In genomic region chr1:16122361-16122881, GRCh38 we compare ENCODE assay signal across 11 cellular contexts. TPM values are rescaled to one million over a fixed set of nuclear protein-coding genes. Genes with fewer than 3 reads are reported as not detected.
DNase-seq lines count a peak whose midpoint lies in the region; ATAC-seq and TF ChIP-seq lines count a peak whose summit lies in the region.
"Had no signal": no experiment of that assay in that cellular context is flagged by ENCODE, and none has a peak within 500 bp of the region (broad histone marks: within the 10 kb centered on the region; RNA-seq: fewer than 3 reads in every experiment).

No MANE protein-coding gene starts in this region.

- TF ChIP-seq POLR2A in HCT116 (IDR thresholded peaks at IDR 0.05; ENCODE audit: borderline replicate concordance, extremely low read depth, insufficient read depth, insufficient read length), result no peak

- H3K4me2 ChIP-seq in HCT116 (ENCODE audit: low read length), result no peak overlapping the region

- H3K4me1 Mint-ChIP-seq in chondrocyte (ENCODE audit: low read depth), result peaks cover 16% of the 10 kb centered on the region

- H3K9ac ChIP-seq in HCT116 (ENCODE audit: low read length), result no peak overlapping the region

- H3K4me3 Mint-ChIP-seq in chondrocyte (ENCODE audit: unreplicated experiment), result no peak overlapping the region

- no peak for TF ChIP-seq CTCF in 22Rv1 (IDR thresholded peaks at IDR 0.05)
- no peak for TF ChIP-seq CTCF in HCT116 (IDR thresholded peaks at IDR 0.05 in 2 of 3, conservative IDR thresholded peaks at IDR 0.05 in 1 of 3; ENCODE audit: borderline replicate concordance in 1 of 3, insufficient read depth in 1 of 3, low read depth in 2 of 3, low read length in 2 of 3)
- TF ChIP-seq CTCF in chondrocyte (IDR thresholded peaks at IDR 0.05), result no peak
- TF ChIP-seq CTCF in lower lobe of right lung (IDR thresholded peaks at IDR 0.05), result no peak

- H4K20me1 ChIP-seq in HCT116 (ENCODE audit: insufficient read depth), result no peaks in the 10 kb centered on the region; the same call in 1 of the 2 replicates

- H3K27ac ChIP-seq in 22Rv1 (peak overlapping the region; percentile 98), HCT116 (ENCODE audit: low read depth, low read length) (no peak overlapping the region; the same call in 1 of the 2 replicates), lower lobe of right lung (no peak overlapping the region)
- H3K27ac ChIP-seq: SJSA1 had no signal

- H3K4me3 ChIP-seq in HCT116 (replicated peaks in 1 of 2; ENCODE audit: low read depth in 1 of 2, low read length in 2 of 2), result no peak overlapping the region
- H3K4me3 ChIP-seq in lower lobe of right lung, result no peak overlapping the region
- H3K4me3 ChIP-seq: SJSA1 had no signal

- ATAC-seq in HCT116 (peak; percentile 25), lower lobe of right lung (peak; percentile 6 to 13), GM19324 (IDR thresholded peaks at IDR 0.05; ENCODE audit: low FRiP score, unreplicated experiment) (no peak), HG03280 (IDR thresholded peaks at IDR 0.05; ENCODE audit: unreplicated experiment) (no peak), GM21390 (IDR thresholded peaks at IDR 0.05; ENCODE audit: unreplicated experiment) (no peak)

- RAD21 ChIA-PET in HCT116 (lab: Charles Lee; ENCODE audit: low non-redundant PET in 1 of 2, low total read pairs in 2 of 2, uncharacterized antibody in 2 of 2, unreplicated experiment in 2 of 2), result no interaction called here

- no peaks in the 10 kb centered on the region for H3K9me2 ChIP-seq in HCT116 (ENCODE audit: insufficient read depth)

- H3K4me1 ChIP-seq in HCT116 (ENCODE audit: control insufficient read depth in 1 of 2, insufficient read depth in 2 of 2, low read length in 2 of 2) (peaks cover 2 to 22% of the 10 kb centered on the region in 2 experiments; a peak in 3 of 4 replicates), lower lobe of right lung (peaks cover 34% of the 10 kb centered on the region)

- BruUV-seq in HCT116 (replicated peaks; lab: Mats Ljungman, UMichigan), result no TSS peak

- no peaks in the 10 kb centered on the region for H3K9me3 ChIP-seq in HCT116 (ENCODE audit: control insufficient read depth in 1 of 2, insufficient read depth in 1 of 2, low read depth in 1 of 2, low read length in 2 of 2)
- no peaks in the 10 kb centered on the region for H3K9me3 ChIP-seq in lower lobe of right lung
- H3K9me3 ChIP-seq: SJSA1 had no signal

- POLR2A ChIA-PET in HCT116 (lab: Charles Lee), result interaction anchor here (0.6 to 0.8 kb wide), 3 partner anchors 18 to 152 kb away, joined by 3 read pairs; no protein-coding TSS in a partner anchor

- no peak overlapping the region for H2AFZ ChIP-seq in HCT116 (ENCODE audit: low read depth, low read length, poor library complexity, severe bottlenecking)

- H3K9me3 Mint-ChIP-seq in chondrocyte (ENCODE audit: low read depth), result no peaks in the 10 kb centered on the region

- H3K36me3 Mint-ChIP-seq in chondrocyte (ENCODE audit: low read depth), result peaks cover 23% of the 10 kb centered on the region

- intact Hi-C loops in HCT116 (cut with micrococcal nuclease), result no loop called here
- intact Hi-C loops in lower lobe of right lung (cut with DNase I), result no loop called here

- H3K36me3 ChIP-seq in HCT116 (ENCODE audit: control insufficient read depth in 1 of 2, insufficient read depth in 2 of 2, low read length in 2 of 2) (peaks cover 35 to 36% of the 10 kb centered on the region in 2 experiments), lower lobe of right lung (peaks cover 26% of the 10 kb centered on the region)

- DNase-seq in HCT116 (ENCODE audit: low read depth, low spot score), result no peak
- peak; percentile 72 for DNase-seq in chondrocyte (ENCODE audit: low spot score)
- DNase-seq in lower lobe of right lung, result peak; percentile 45
- DNase-seq in NCI-H2171 (lab: John Stamatoyannopoulos, UW), result no peak
- DNase-seq: nucleus accumbens, substantia nigra had no signal

- CTCF ChIA-PET in HCT116 (lab: Charles Lee), result interaction anchor here (1.0 to 3.7 kb wide), 2 partner anchors 21 to 40 kb away, joined by 3 to 12 read pairs; no protein-coding TSS in a partner anchor

- H3K27me3 Mint-ChIP-seq in chondrocyte (ENCODE audit: low read depth), result no peaks in the 10 kb centered on the region

- peaks cover 13% of the 10 kb centered on the region; the same call in 1 of the 2 replicates for H3K79me2 ChIP-seq in HCT116 (ENCODE audit: insufficient read depth, low read length)

- H3K27me3 ChIP-seq in HCT116 (ENCODE audit: insufficient read depth, low read length), result no peaks in the 10 kb centered on the region
- no peaks in the 10 kb centered on the region for H3K27me3 ChIP-seq in lower lobe of right lung (ENCODE audit: low read depth)
- H3K27me3 ChIP-seq: SJSA1 had no signal

- TF ChIP-seq RAD21 in HCT116 (IDR thresholded peaks at IDR 0.05; ENCODE audit: low read depth), result no peak

- H3K27ac Mint-ChIP-seq in chondrocyte (ENCODE audit: unreplicated experiment), result no peak overlapping the region

TF ChIP-seq in HCT116, 20 proteins besides CTCF, POLR2A, EP300 and RAD21:
- no peak for TF ChIP-seq EZH2phosphoT487 (IDR thresholded peaks at IDR 0.05; ENCODE audit: borderline replicate concordance)
- TF ChIP-seq CBX3 (IDR thresholded peaks at IDR 0.05; ENCODE audit: low read depth), result no peak
- TF ChIP-seq, protein P1, sequence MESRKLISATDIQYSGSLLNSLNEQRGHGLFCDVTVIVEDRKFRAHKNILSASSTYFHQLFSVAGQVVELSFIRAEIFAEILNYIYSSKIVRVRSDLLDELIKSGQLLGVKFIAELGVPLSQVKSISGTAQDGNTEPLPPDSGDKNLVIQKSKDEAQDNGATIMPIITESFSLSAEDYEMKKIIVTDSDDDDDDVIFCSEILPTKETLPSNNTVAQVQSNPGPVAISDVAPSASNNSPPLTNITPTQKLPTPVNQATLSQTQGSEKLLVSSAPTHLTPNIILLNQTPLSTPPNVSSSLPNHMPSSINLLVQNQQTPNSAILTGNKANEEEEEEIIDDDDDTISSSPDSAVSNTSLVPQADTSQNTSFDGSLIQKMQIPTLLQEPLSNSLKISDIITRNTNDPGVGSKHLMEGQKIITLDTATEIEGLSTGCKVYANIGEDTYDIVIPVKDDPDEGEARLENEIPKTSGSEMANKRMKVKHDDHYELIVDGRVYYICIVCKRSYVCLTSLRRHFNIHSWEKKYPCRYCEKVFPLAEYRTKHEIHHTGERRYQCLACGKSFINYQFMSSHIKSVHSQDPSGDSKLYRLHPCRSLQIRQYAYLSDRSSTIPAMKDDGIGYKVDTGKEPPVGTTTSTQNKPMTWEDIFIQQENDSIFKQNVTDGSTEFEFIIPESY (IDR thresholded peaks at IDR 0.05; ENCODE audit: extremely low read depth, insufficient replicate concordance, low read length), result no peak
- TF ChIP-seq, protein P2, sequence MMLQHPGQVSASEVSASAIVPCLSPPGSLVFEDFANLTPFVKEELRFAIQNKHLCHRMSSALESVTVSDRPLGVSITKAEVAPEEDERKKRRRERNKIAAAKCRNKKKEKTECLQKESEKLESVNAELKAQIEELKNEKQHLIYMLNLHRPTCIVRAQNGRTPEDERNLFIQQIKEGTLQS (IDR thresholded peaks at IDR 0.05), result no peak
- no peak for TF ChIP-seq SIN3A (IDR thresholded peaks at IDR 0.05; ENCODE audit: low read depth)
- TF ChIP-seq ZFX (IDR thresholded peaks at IDR 0.05), result peak; percentile 31; the same call in 1 of the 2 replicates
- TF ChIP-seq JUND (IDR thresholded peaks at IDR 0.05), result no peak
- TF ChIP-seq ZNF274 (IDR thresholded peaks at IDR 0.05; ENCODE audit: low read depth, low read length), result no peak

RNA-seq across cellular contexts. Expression of gene EPHA2, which starts 33.4 kb away (rescaled TPM):
- total RNA-seq in HCT116 (2021; ENCODE audit: unreplicated experiment) (164 TPM), chondrocyte (38.5 to 47.4 TPM (median 40.0 TPM) in 3 replicates), lower lobe of right lung (20.4 TPM)
- 167 and 209 TPM in 2 replicates for polyA plus RNA-seq in HCT116 (2012)

RNA-seq across cellular contexts. Expression of gene FAM131C, which starts 49.0 kb away (rescaled TPM):
- total RNA-seq in HCT116 (2021; ENCODE audit: unreplicated experiment) (11.6 TPM), chondrocyte (0.24 to 0.72 TPM (median 0.70 TPM) in 3 replicates), lower lobe of right lung (not detected)
- 16.5 and 17.4 TPM in 2 replicates for polyA plus RNA-seq in HCT116 (2012)

Comparison
In these comparisons a context has a peak if more than half of its experiments do, and no peak if none do; other contexts are left out.
1. ATAC-seq: peak in HCT116 (single experiment) and lower lobe of right lung (2 of 2); none in GM19324 (single experiment), HG03280 (single experiment) and GM21390 (single experiment).
2. DNase-seq: peak in chondrocyte (single experiment) and lower lobe of right lung (single experiment); none in HCT116 (single experiment) and NCI-H2171 (single experiment).